Comparison of ENCODE assay signal across 14 cellular contexts in genomic region chr7:87944547-87944946, GRCh38.
"Had no signal": no experiment of that assay in that cellular context is flagged by ENCODE, and none has a peak within 500 bp of the region (broad histone marks: within the 10 kb centered on the region; RNA-seq: fewer than 3 reads in every experiment).

No MANE protein-coding gene starts in this region.

- FAIRE-seq: pancreas had no signal

- H3K27me3 ChIP-seq: brain microvascular endothelial cell, esophagus muscularis mucosa, pancreas, stomach had no signal

- DNase-seq: activated CD4-positive, alpha-beta T cell treated with anti-CD3 and anti-CD28 coated beads for 1 hour; activated CD4-positive, alpha-beta T cell treated with anti-CD3 and anti-CD28 coated beads, Interleukin-2, amount 50 U/mL, for 48 hours; activated gamma-delta T cell treated with Interleukin-2 at 50 U/mL for 16 hours; activated naive CD8-positive, alpha-beta T cell treated with anti-CD3 and anti-CD28 coated beads for 36 hours; activated T-cell treated with anti-CD3 and anti-CD28 coated beads, Interleukin-2, amount 50 U/mL, for 48 hours; brain microvascular endothelial cell; hypothalamus; kidney glomerular epithelial cell; pancreas; stimulated activated CD4-positive, alpha-beta T cell treated with anti-CD3 and anti-CD28 coated beads, Interleukin-15, amount 100 ng/mL, for 24 hours; stimulated activated CD4-positive, alpha-beta T cell treated with anti-CD3 and anti-CD28 coated beads, Interleukin-4, amount 100 ng/mL, for 4 hours; stomach had no signal

- H3K27ac ChIP-seq: brain microvascular endothelial cell, esophagus muscularis mucosa, pancreas, stomach, thoracic aorta had no signal

- H3K4me3 ChIP-seq: esophagus muscularis mucosa, pancreas, stomach, thoracic aorta had no signal

- H3K9me3 ChIP-seq: esophagus muscularis mucosa, pancreas, stomach, thoracic aorta had no signal

- H3K36me3 ChIP-seq: brain microvascular endothelial cell, esophagus muscularis mucosa, pancreas, stomach, thoracic aorta had no signal

- H3K4me1 ChIP-seq: esophagus muscularis mucosa, pancreas, stomach had no signal

- ATAC-seq: pancreas had no signal
